Comparison of ENCODE assay signal across 22 cellular contexts in genomic region chr15:84793431-84793830, GRCh38.
"Had no signal": no experiment of that assay in that cellular context is flagged by ENCODE, and none has a peak within 500 bp of the region (broad histone marks: within the 10 kb centered on the region; RNA-seq: fewer than 3 reads in every experiment).

No MANE protein-coding gene starts in this region.

- H3K4me3 ChIP-seq: cardiac muscle cell, SJSA1 had no signal

- ATAC-seq: activated CD8-positive, alpha-beta memory T cell treated with anti-CD3 and anti-CD28 coated beads, Interleukin-2, amount 10 ng/mL, durations not matched to agents 7 days and 5 days; PC-3 had no signal

- DNase-seq: activated B cell treated with CpG ODN at 0.5 μM for 24 hours; activated CD4-positive, alpha-beta T cell treated with anti-CD3 and anti-CD28 coated beads for 1 hour; activated CD4-positive, alpha-beta T cell treated with anti-CD3 and anti-CD28 coated beads, Interleukin-2, amount 10 ng/mL, durations not matched to agents 24 days and 14 days; activated CD4-positive, alpha-beta T cell treated with anti-CD3 and anti-CD28 coated beads, Interleukin-2, amount 50 U/mL, for 48 hours; activated CD8-positive, alpha-beta memory T cell treated with anti-CD3 and anti-CD28 coated beads, Interleukin-2, amount 10 ng/mL, durations not matched to agents 7 days and 5 days; activated effector memory CD4-positive, alpha-beta T cell treated with Interleukin-2 at 50 U/mL for 16 hours; activated naive CD4-positive, alpha-beta T cell treated with Interleukin-2 at 50 U/mL for 16 hours; activated T-cell treated with anti-CD3 and anti-CD28 coated beads, Interleukin-2, amount 50 U/mL, for 24 hours; brain microvascular endothelial cell; Kasumi-1; KBM-7; NCI-H1105 treated with DMSO at 0.1 percent for 48 hours; NCI-H1436 treated with DMSO at 0.1 percent for 48 hours; NCI-H187; NCI-H2081; NCI-H510A treated with DMSO at 0.1 percent for 48 hours; NCI-H69; PC-3; SHP77; T-helper 9 cell had no signal

- H3K9me3 ChIP-seq: SJSA1 had no signal

- H3K27ac ChIP-seq: brain microvascular endothelial cell, cardiac muscle cell, SJSA1 had no signal

- H3K27me3 ChIP-seq: brain microvascular endothelial cell, cardiac muscle cell, SJSA1 had no signal
